1 cellular context compared by ENCODE assay signal in genomic region chr18:58247363-58247834, GRCh38.
TF ChIP-seq lines count a peak whose summit lies in the region.

No MANE protein-coding gene starts in this region.

TF ChIP-seq in GM23338, 12 proteins besides CTCF, POLR2A, EP300 and RAD21 (continued from another document):
- TF ChIP-seq STAT1 (IDR thresholded peaks at IDR 0.05; ENCODE audit: unreplicated experiment) (no peak), ZNF462 (CRISPR knock-in tag; IDR thresholded peaks at IDR 0.05) (no peak), REST (IDR thresholded peaks at IDR 0.05; ENCODE audit: unreplicated experiment) (no peak), ZNF331 (CRISPR knock-in tag; IDR thresholded peaks at IDR 0.05; ENCODE audit: low read depth) (no peak), JUNB (IDR thresholded peaks at IDR 0.05; ENCODE audit: unreplicated experiment) (no peak), ZNF114 (CRISPR knock-in tag; IDR thresholded peaks at IDR 0.05) (no peak), NANOG (IDR thresholded peaks at IDR 0.05; ENCODE audit: borderline replicate concordance) (no peak), EZH2 (IDR thresholded peaks at IDR 0.05; ENCODE audit: low read depth, unreplicated experiment) (no peak), POLR2AphosphoS5 (IDR thresholded peaks at IDR 0.05; ENCODE audit: low read depth) (no peak), CREB1 (CRISPR knock-in tag; IDR thresholded peaks at IDR 0.05; ENCODE audit: low read depth) (no peak)
TF ChIP-seq in GM23338: peak in this region for 0.
